In the genomic region with DNA sequence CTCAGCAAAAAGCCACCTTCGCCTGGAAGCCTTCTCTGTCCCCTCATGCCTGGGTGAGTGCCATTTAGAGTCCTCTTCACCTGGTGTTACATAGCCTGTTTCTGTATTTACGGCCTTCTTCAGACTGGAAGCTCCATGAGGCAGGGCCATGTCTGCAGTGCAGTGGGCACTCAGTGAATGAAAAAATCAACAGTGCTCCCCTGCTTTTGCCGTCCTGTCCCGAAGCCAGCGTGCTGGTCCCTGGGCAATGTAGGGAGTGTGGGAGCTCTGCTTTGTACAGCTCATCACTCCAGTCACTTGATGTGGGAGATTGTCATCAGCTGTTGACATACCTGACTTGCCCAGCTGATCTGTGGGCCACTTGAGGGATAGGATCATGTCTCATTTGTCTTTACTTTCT, we compare ENCODE assay signal across 26 cellular contexts.
"Had no signal": no experiment of that assay in that cellular context is flagged by ENCODE, and none has a peak within 500 bp of the region (broad histone marks: within the 10 kb centered on the region; RNA-seq: fewer than 3 reads in every experiment).

No MANE protein-coding gene starts in this region.

- ATAC-seq: activated CD4-positive, alpha-beta T cell treated with anti-CD3 and anti-CD28 coated beads for 36 hours; activated CD8-positive, alpha-beta T cell treated with anti-CD3 and anti-CD28 coated beads for 36 hours; activated naive CD8-positive, alpha-beta T cell treated with anti-CD3 and anti-CD28 coated beads, Interleukin-2, amount 50 U/mL, for 24 hours; body of pancreas had no signal

- H3K4me1 Mint-ChIP-seq: activated CD4-positive, alpha-beta T cell treated with anti-CD3 and anti-CD28 coated beads for 36 hours; activated CD4-positive, alpha-beta T cell treated with anti-CD3 and anti-CD28 coated beads, Interleukin-2, amount 10 ng/mL, durations not matched to agents 7 days and 5 days; activated naive CD4-positive, alpha-beta T cell treated with anti-CD3 and anti-CD28 coated beads, Interleukin-2, amount 50 U/mL, for 24 hours; activated naive CD8-positive, alpha-beta T cell treated with anti-CD3 and anti-CD28 coated beads for 36 hours; activated naive CD8-positive, alpha-beta T cell treated with anti-CD3 and anti-CD28 coated beads, Interleukin-2, amount 50 U/mL, for 24 hours had no signal

- H3K27ac Mint-ChIP-seq: activated CD4-positive, alpha-beta T cell treated with anti-CD3 and anti-CD28 coated beads for 36 hours; activated CD4-positive, alpha-beta T cell treated with anti-CD3 and anti-CD28 coated beads, Interleukin-2, amount 10 ng/mL, durations not matched to agents 7 days and 5 days; activated CD8-positive, alpha-beta T cell treated with anti-CD3 and anti-CD28 coated beads for 36 hours; activated naive CD4-positive, alpha-beta T cell treated with anti-CD3 and anti-CD28 coated beads for 36 hours; activated naive CD4-positive, alpha-beta T cell treated with anti-CD3 and anti-CD28 coated beads, Interleukin-2, amount 50 U/mL, for 24 hours; activated naive CD8-positive, alpha-beta T cell treated with anti-CD3 and anti-CD28 coated beads for 36 hours; activated naive CD8-positive, alpha-beta T cell treated with anti-CD3 and anti-CD28 coated beads, Interleukin-2, amount 50 U/mL, for 24 hours; activated T-helper 1 cell treated with anti-CD3 and anti-CD28 coated beads, Interleukin-12 subunit alpha, Interleukin-12 subunit beta, Interleukin-2, Interleukin-4 antibody, amounts not matched to agents 30 ng/mL and 10 ng/mL and 1 ng/mL, durations not matched to agents 14 hours and 24 hours and 36 hours; activated T-helper 2 cell treated with anti-CD3 and anti-CD28 coated beads, Interferon-gamma antibody, Interleukin-2, Interleukin-4, amounts not matched to agents 10 μg/mL and 5 μg/mL and 100 μg/mL, durations not matched to agents 14 hours and 24 hours and 36 hours had no signal

- H3K4me1 ChIP-seq: adrenal gland, body of pancreas had no signal

- H3K27me3 Mint-ChIP-seq: activated CD4-positive, alpha-beta T cell treated with anti-CD3 and anti-CD28 coated beads, Interleukin-2, amount 10 ng/mL, durations not matched to agents 7 days and 5 days; activated naive CD8-positive, alpha-beta T cell treated with anti-CD3 and anti-CD28 coated beads, Interleukin-2, amount 50 U/mL, for 24 hours had no signal

- H3K9me3 Mint-ChIP-seq: activated CD4-positive, alpha-beta T cell treated with anti-CD3 and anti-CD28 coated beads, Interleukin-2, amount 10 ng/mL, durations not matched to agents 7 days and 5 days; activated CD8-positive, alpha-beta T cell treated with anti-CD3 and anti-CD28 coated beads for 36 hours; activated naive CD4-positive, alpha-beta T cell treated with anti-CD3 and anti-CD28 coated beads, Interleukin-2, amount 50 U/mL, for 24 hours; activated naive CD8-positive, alpha-beta T cell treated with anti-CD3 and anti-CD28 coated beads for 36 hours; activated T-helper 1 cell treated with anti-CD3 and anti-CD28 coated beads, Interleukin-12 subunit alpha, Interleukin-12 subunit beta, Interleukin-2, Interleukin-4 antibody, amounts not matched to agents 30 ng/mL and 10 ng/mL and 1 ng/mL, durations not matched to agents 14 hours and 24 hours and 36 hours; activated T-helper 2 cell treated with anti-CD3 and anti-CD28 coated beads, Interferon-gamma antibody, Interleukin-2, Interleukin-4, amounts not matched to agents 10 μg/mL and 5 μg/mL and 100 μg/mL, durations not matched to agents 14 hours and 24 hours and 36 hours had no signal

- H3K4me3 Mint-ChIP-seq: activated CD4-positive, alpha-beta T cell treated with anti-CD3 and anti-CD28 coated beads for 36 hours; activated CD4-positive, alpha-beta T cell treated with anti-CD3 and anti-CD28 coated beads, Interleukin-2, amount 10 ng/mL, durations not matched to agents 7 days and 5 days; activated CD8-positive, alpha-beta T cell treated with anti-CD3 and anti-CD28 coated beads for 36 hours; activated naive CD4-positive, alpha-beta T cell treated with anti-CD3 and anti-CD28 coated beads for 36 hours; activated naive CD4-positive, alpha-beta T cell treated with anti-CD3 and anti-CD28 coated beads, Interleukin-2, amount 50 U/mL, for 24 hours; activated naive CD8-positive, alpha-beta T cell treated with anti-CD3 and anti-CD28 coated beads for 36 hours; activated naive CD8-positive, alpha-beta T cell treated with anti-CD3 and anti-CD28 coated beads, Interleukin-2, amount 50 U/mL, for 24 hours; activated T-helper 1 cell treated with anti-CD3 and anti-CD28 coated beads, Interleukin-12 subunit alpha, Interleukin-12 subunit beta, Interleukin-2, Interleukin-4 antibody, amounts not matched to agents 30 ng/mL and 10 ng/mL and 1 ng/mL, durations not matched to agents 14 hours and 24 hours and 36 hours had no signal

- H3K36me3 ChIP-seq: adrenal gland had no signal

- H3K27ac ChIP-seq: adrenal gland, body of pancreas, epithelial cell of prostate had no signal

- H3K4me3 ChIP-seq: adrenal gland, body of pancreas had no signal

- H3K9me3 ChIP-seq: adrenal gland had no signal

- H3K36me3 Mint-ChIP-seq: activated naive CD4-positive, alpha-beta T cell treated with anti-CD3 and anti-CD28 coated beads, Interleukin-2, amount 50 U/mL, for 24 hours; activated naive CD8-positive, alpha-beta T cell treated with anti-CD3 and anti-CD28 coated beads for 36 hours had no signal

- DNase-seq: activated CD4-positive, alpha-beta T cell treated with anti-CD3 and anti-CD28 coated beads for 36 hours; activated CD4-positive, alpha-beta T cell treated with anti-CD3 and anti-CD28 coated beads, Interleukin-2, amount 10 ng/mL, durations not matched to agents 7 days and 5 days; activated CD4-positive, alpha-beta T cell treated with anti-CD3 and anti-CD28 coated beads, Interleukin-2, amount 50 U/mL, for 48 hours; activated CD4-positive, CD25-positive, alpha-beta regulatory T cell; activated CD4-positive, CD25-positive, alpha-beta regulatory T cell treated with anti-CD3 and anti-CD28 coated beads, Interleukin-2, amount 50 U/mL, for 72 hours; activated CD8-positive, alpha-beta memory T cell treated with anti-CD3 and anti-CD28 coated beads for 24 hours; activated CD8-positive, alpha-beta T cell treated with anti-CD3 and anti-CD28 coated beads for 36 hours; activated effector memory CD4-positive, alpha-beta T cell treated with anti-CD3 and anti-CD28 coated beads, Interleukin-2, amount 50 U/mL, for 16 hours; activated naive CD4-positive, alpha-beta T cell treated with anti-CD3 and anti-CD28 coated beads for 36 hours; activated naive CD8-positive, alpha-beta T cell treated with anti-CD3 and anti-CD28 coated beads for 36 hours; activated naive CD8-positive, alpha-beta T cell treated with anti-CD3 and anti-CD28 coated beads, Interleukin-2, amount 50 U/mL, for 24 hours; activated T-cell treated with anti-CD3 and anti-CD28 coated beads, Interleukin-2, amount 50 U/mL, for 1 hour; activated T-cell treated with anti-CD3 and anti-CD28 coated beads, Interleukin-2, amount 50 U/mL, for 48 hours; adrenal gland; amygdala; aorta; body of pancreas; caudate nucleus; cortex of kidney; effector CD8-positive, alpha-beta T cell; foreskin fibroblast; T-helper 2 cell had no signal

- H3K27me3 ChIP-seq: adrenal gland, body of pancreas had no signal
